18 cellular contexts compared by ENCODE assay signal in the genomic region with DNA sequence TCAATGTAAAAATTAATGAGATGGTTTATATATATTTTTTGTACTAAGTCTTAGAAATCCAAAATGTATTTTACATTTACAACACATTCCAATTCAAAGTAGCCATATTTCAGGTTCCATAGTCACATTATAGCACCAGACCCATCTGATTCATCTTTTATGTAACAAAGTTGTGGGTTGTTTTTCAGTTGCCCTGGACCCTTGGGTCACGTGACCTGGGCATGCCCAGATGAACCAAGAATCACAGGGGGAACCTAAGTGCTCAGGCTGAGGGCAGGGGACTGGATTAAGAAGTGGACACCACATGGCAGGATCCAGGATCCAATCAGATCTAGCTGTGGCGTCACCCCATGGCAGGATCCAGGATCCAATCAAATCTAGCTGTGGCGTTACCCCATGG.
"Had no signal": no experiment of that assay in that cellular context is flagged by ENCODE, and none has a peak within 500 bp of the region (broad histone marks: within the 10 kb centered on the region; RNA-seq: fewer than 3 reads in every experiment).

No MANE protein-coding gene starts in this region.

- H3K27ac ChIP-seq: body of pancreas, pancreas, psoas muscle, thyroid gland had no signal

- DNase-seq: activated CD8-positive, alpha-beta memory T cell treated with anti-CD3 and anti-CD28 coated beads, Interleukin-2, amount 50 U/mL, for 48 hours; activated naive CD4-positive, alpha-beta T cell treated with anti-CD3 and anti-CD28 coated beads, Interleukin-2, amount 50 U/mL, for 16 hours; activated naive CD8-positive, alpha-beta T cell treated with anti-CD3 and anti-CD28 coated beads, Interleukin-2, amount 50 U/mL, for 24 hours; activated T-cell treated with anti-CD3 and anti-CD28 coated beads, Interleukin-2, amount 50 U/mL, for 48 hours; body of pancreas; caudate nucleus; dermis blood vessel endothelial cell; effector CD8-positive, alpha-beta T cell; immature natural killer cell; kidney glomerular epithelial cell; mesenchymal stem cell; pancreas; psoas muscle; stimulated activated CD4-positive, alpha-beta T cell treated with anti-CD3 and anti-CD28 coated beads, Interleukin-1b, Interleukin-23, amount 100 ng/mL, for 48 hours; substantia nigra; T1000; thyroid gland had no signal

- H3K4me3 ChIP-seq: body of pancreas, pancreas, psoas muscle, thyroid gland had no signal

- H3K36me3 ChIP-seq: pancreas, thyroid gland had no signal

- ATAC-seq: activated naive CD8-positive, alpha-beta T cell treated with anti-CD3 and anti-CD28 coated beads, Interleukin-2, amount 50 U/mL, for 24 hours; body of pancreas; pancreas; psoas muscle; WTC11 had no signal

- H3K9me3 ChIP-seq: body of pancreas, pancreas, psoas muscle, thyroid gland had no signal

- H3K27me3 ChIP-seq: body of pancreas, pancreas, thyroid gland had no signal

- H3K4me1 ChIP-seq: psoas muscle, thyroid gland had no signal

- FAIRE-seq: pancreas had no signal
